26 cellular contexts compared by ENCODE assay signal in genomic region chr16:54275956-54276355, GRCh38. TPM values are rescaled to one million over a fixed set of nuclear protein-coding genes. Genes with fewer than 3 reads are reported as not detected.
"Had no signal": no experiment of that assay in that cellular context is flagged by ENCODE, and none has a peak within 500 bp of the region (broad histone marks: within the 10 kb centered on the region; RNA-seq: fewer than 3 reads in every experiment).

No MANE protein-coding gene starts in this region.

- ATAC-seq: body of pancreas; effector memory CD8-positive, alpha-beta T cell; gastroesophageal sphincter; naive thymus-derived CD8-positive, alpha-beta T cell; psoas muscle had no signal

- H3K27me3 ChIP-seq: adrenal gland, body of pancreas, testis, uterus had no signal

- H3K4me1 ChIP-seq: adrenal gland, body of pancreas, gastroesophageal sphincter, parathyroid adenoma, psoas muscle, right atrium auricular region, spleen, testis, uterus had no signal

- H3K27ac ChIP-seq: adrenal gland, body of pancreas, gastroesophageal sphincter, parathyroid adenoma, psoas muscle, right atrium auricular region, spleen, testis, uterus had no signal

- H3K9ac ChIP-seq: parathyroid adenoma had no signal

- H3K9me3 ChIP-seq: adrenal gland, body of pancreas, psoas muscle, right atrium auricular region, testis, uterus had no signal

- H2AFZ ChIP-seq: parathyroid adenoma had no signal

- H3K4me3 ChIP-seq: adrenal gland, body of pancreas, gastroesophageal sphincter, psoas muscle, right atrium auricular region, spleen, testis, uterus had no signal

- DNase-seq: activated CD4-positive, alpha-beta T cell treated with anti-CD3 and anti-CD28 coated beads for 4 hours; activated CD4-positive, alpha-beta T cell treated with anti-CD3 and anti-CD28 coated beads, Interleukin-2, amount 50 U/mL, for 48 hours; activated CD8-positive, alpha-beta memory T cell treated with anti-CD3 and anti-CD28 coated beads for 24 hours; activated effector memory CD4-positive, alpha-beta T cell treated with Interleukin-2 at 50 U/mL for 16 hours; activated naive CD4-positive, alpha-beta T cell treated with anti-CD3 and anti-CD28 coated beads for 36 hours; activated naive CD8-positive, alpha-beta T cell treated with anti-CD3 and anti-CD28 coated beads for 36 hours; aorta; body of pancreas; cortex of kidney; effector memory CD8-positive, alpha-beta T cell; erythroblast; hippocampal formation; kidney; midbrain; naive thymus-derived CD8-positive, alpha-beta T cell; occipital lobe; psoas muscle; spleen; stimulated activated CD4-positive, alpha-beta T cell treated with anti-CD3 and anti-CD28 coated beads, Interleukin-2, amount 100 ng/mL, for 48 hours; stimulated activated naive CD4-positive, alpha-beta T cell treated with Interleukin-2 at 50 U/mL for 16 hours; testis; uterus had no signal

- H3K79me2 ChIP-seq: parathyroid adenoma had no signal

- H3K36me3 ChIP-seq: adrenal gland, gastroesophageal sphincter, right atrium auricular region, spleen, uterus had no signal

RNA-seq across cellular contexts. Expression of gene IRX3, which starts 10.6 kb away (rescaled TPM):
- total RNA-seq: activated naive CD4-positive, alpha-beta T cell treated with anti-CD3 and anti-CD28 coated beads for 36 hours; activated naive CD8-positive, alpha-beta T cell treated with anti-CD3 and anti-CD28 coated beads for 36 hours; naive thymus-derived CD8-positive, alpha-beta T cell; occipital lobe had no signal
